In genomic region chr6:15036690-15037245, GRCh38 we compare ENCODE assay signal across 10 cellular contexts.
DNase-seq lines count a peak whose midpoint lies in the region; ATAC-seq and TF ChIP-seq lines count a peak whose summit lies in the region.
"Had no signal": no experiment of that assay in that cellular context is flagged by ENCODE, and none has a peak within 500 bp of the region (broad histone marks: within the 10 kb centered on the region; RNA-seq: fewer than 3 reads in every experiment).

No MANE protein-coding gene starts in this region.

- peaks cover 17% of the 10 kb centered on the region for H3K4me1 Mint-ChIP-seq in neural progenitor cell
- H3K4me1 Mint-ChIP-seq in chondrocyte (ENCODE audit: low read depth), result peaks cover 6% of the 10 kb centered on the region

- no peak overlapping the region for H3K4me3 ChIP-seq in neural progenitor cell
- H3K4me3 ChIP-seq: prostate gland had no signal

- DNase-seq in DMS153 treated with DMSO at 0.1 percent for 48 hours (lab: John Stamatoyannopoulos, UW; ENCODE audit: unreplicated experiment) (peak; percentile 12), NCI-H2171 treated with DMSO at 0.1 percent for 48 hours (lab: John Stamatoyannopoulos, UW) (peak; percentile 85), ecto neural progenitor cell (ENCODE audit: low spot score) (peak; percentile 53), neural progenitor cell (ENCODE audit: low spot score) (peak; percentile 34), KG1 (lab: John Stamatoyannopoulos, UW) (no peak), chondrocyte (ENCODE audit: low spot score) (no peak)

- TF ChIP-seq CTCF in neural progenitor cell (IDR thresholded peaks at IDR 0.05), result no peak
- TF ChIP-seq CTCF in chondrocyte (IDR thresholded peaks at IDR 0.05), result no peak

- H3K27me3 Mint-ChIP-seq in neural progenitor cell (ENCODE audit: insufficient read depth, low read depth) (peaks cover 5% of the 10 kb centered on the region), chondrocyte (ENCODE audit: low read depth) (peaks cover 1% of the 10 kb centered on the region)

- no peaks in the 10 kb centered on the region for H3K27me3 ChIP-seq in neural progenitor cell

- H4K20me1 ChIP-seq in neural progenitor cell (ENCODE audit: low read depth), result no peaks in the 10 kb centered on the region

- no peaks in the 10 kb centered on the region for H3K79me2 ChIP-seq in neural progenitor cell (ENCODE audit: low read depth)

- no peak overlapping the region for H3K4me2 ChIP-seq in neural progenitor cell

- H3K9me3 Mint-ChIP-seq in neural progenitor cell, result no peaks in the 10 kb centered on the region
- no peaks in the 10 kb centered on the region for H3K9me3 Mint-ChIP-seq in chondrocyte (ENCODE audit: low read depth)

- peak overlapping the region; percentile 53 for H3K27ac Mint-ChIP-seq in neural progenitor cell
- no peak overlapping the region for H3K27ac Mint-ChIP-seq in chondrocyte (ENCODE audit: unreplicated experiment)

- peaks cover 10% of the 10 kb centered on the region for H3K4me1 ChIP-seq in neural progenitor cell
- H3K4me1 ChIP-seq: prostate gland had no signal

- H3K27ac ChIP-seq in neural progenitor cell, result no peak overlapping the region
- H3K27ac ChIP-seq: prostate gland had no signal

- no peak overlapping the region for H2AFZ ChIP-seq in neural progenitor cell (replicated peaks)

- H3K36me3 Mint-ChIP-seq in neural progenitor cell (no peaks in the 10 kb centered on the region), chondrocyte (ENCODE audit: low read depth) (no peaks in the 10 kb centered on the region)

- H3K9me3 ChIP-seq in neural progenitor cell (ENCODE audit: low read depth), result no peaks in the 10 kb centered on the region
- H3K9me3 ChIP-seq: prostate gland had no signal

- H3F3A ChIP-seq in neural progenitor cell (ENCODE audit: low read depth), result no peaks in the 10 kb centered on the region

- H3K9ac ChIP-seq in neural progenitor cell, result no peak overlapping the region

- ATAC-seq in HG02852 (IDR thresholded peaks at IDR 0.05; ENCODE audit: unreplicated experiment), result no peak
- ATAC-seq in GM19035 (IDR thresholded peaks at IDR 0.05; ENCODE audit: unreplicated experiment), result no peak
- ATAC-seq: Panc1 had no signal

- H3K4me3 Mint-ChIP-seq in neural progenitor cell, result no peak overlapping the region
- no peak overlapping the region for H3K4me3 Mint-ChIP-seq in chondrocyte (ENCODE audit: unreplicated experiment)

- H3K36me3 ChIP-seq in neural progenitor cell, result no peaks in the 10 kb centered on the region
- H3K36me3 ChIP-seq: prostate gland had no signal

Comparison
In these comparisons a context has a peak if more than half of its experiments do, and no peak if none do; other contexts are left out.
1. DNase-seq: peak in DMS153 treated with DMSO at 0.1 percent for 48 hours (single experiment), NCI-H2171 treated with DMSO at 0.1 percent for 48 hours (single experiment), ecto neural progenitor cell (single experiment) and neural progenitor cell (single experiment); none in KG1 (single experiment) and chondrocyte (single experiment).